8 cellular contexts compared by ENCODE assay signal in the genomic region with DNA sequence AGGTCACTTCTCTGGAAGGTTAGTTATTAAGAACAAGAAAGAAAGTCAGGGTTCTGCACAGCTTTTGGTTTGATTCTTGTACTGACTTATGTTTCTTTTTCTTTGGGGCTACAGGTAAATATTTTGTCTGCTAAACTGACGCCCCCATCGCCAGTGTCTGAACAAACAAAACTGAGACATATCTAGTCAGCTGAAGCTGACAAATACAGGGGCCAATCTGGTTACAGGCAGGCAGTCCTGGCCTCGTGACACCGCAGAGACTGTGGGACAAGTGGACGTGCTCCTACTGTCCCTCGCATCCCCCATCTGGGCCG. TPM values are rescaled to one million over a fixed set of nuclear protein-coding genes. Genes with fewer than 3 reads are reported as not detected.
DNase-seq lines count a peak whose midpoint lies in the region; ATAC-seq, FAIRE-seq and TF ChIP-seq lines count a peak whose summit lies in the region.

No MANE protein-coding gene starts in this region.

- H3K9me3 ChIP-seq in left ventricle myocardium inferior (replicated peaks): no peaks in the 10 kb centered on the region
- H3K9me3 ChIP-seq in aorta (ENCODE audit: control insufficient read depth, low read length): no peaks in the 10 kb centered on the region

- FAIRE-seq in bronchial epithelial cell (lab: Jason Lieb, UNC): no peak

- DNase-seq in left ventricle myocardium inferior (no peak), left ventricle myocardium superior (no peak), bronchial epithelial cell (ENCODE audit: low read depth) (no peak), midbrain (lab: John Stamatoyannopoulos, UW) (peak; percentile 54), aorta (no peak), NCI-H146 treated with DMSO at 0.1 percent for 48 hours (lab: John Stamatoyannopoulos, UW; ENCODE audit: unreplicated experiment) (no peak), NCI-H748 (lab: John Stamatoyannopoulos, UW; ENCODE audit: unreplicated experiment) (no peak), NCI-H2227 treated with DMSO at 0.1 percent for 48 hours (lab: John Stamatoyannopoulos, UW) (no peak)

- intact Hi-C loops in left ventricle myocardium inferior (cut with micrococcal nuclease) (no loop called here), left ventricle myocardium superior (cut with micrococcal nuclease) (no loop called here), aorta (cut with DNase I) (loop anchor here (5.0 to 10.0 kb wide), 3 partner anchors 55 to 140 kb away; a partner anchor contains a TSS)

- H3K27me3 ChIP-seq in left ventricle myocardium inferior (ENCODE audit: low read depth): no peaks in the 10 kb centered on the region
- no peaks in the 10 kb centered on the region for H3K27me3 ChIP-seq in bronchial epithelial cell (ENCODE audit: control insufficient read depth, insufficient read depth, low read length)
- no peaks in the 10 kb centered on the region for H3K27me3 ChIP-seq in aorta (ENCODE audit: control insufficient read depth in 1 of 2, insufficient read depth in 2 of 2, low read length in 1 of 2)

- H3K36me3 ChIP-seq in left ventricle myocardium inferior (peaks cover 9% of the 10 kb centered on the region), bronchial epithelial cell (ENCODE audit: control insufficient read depth, insufficient read depth, low read length) (no peaks in the 10 kb centered on the region), aorta (ENCODE audit: control insufficient read depth in 1 of 2, insufficient read depth in 2 of 2, low read length in 1 of 2) (no peaks in the 10 kb centered on the region)

- TF ChIP-seq CTCF in left ventricle myocardium inferior (IDR thresholded peaks at IDR 0.05; ENCODE audit: borderline replicate concordance) (no peak), bronchial epithelial cell (IDR thresholded peaks at IDR 0.05; ENCODE audit: insufficient read depth, low read length, severe bottlenecking) (no peak)

- WGBS in aorta, 2 donors: 2% methylated on average over 7 of the region's 7 CpGs

- peaks cover 38% of the 10 kb centered on the region for H3K4me1 ChIP-seq in left ventricle myocardium inferior
- peaks cover 0 to under 1% of the 10 kb centered on the region in 2 donors for H3K4me1 ChIP-seq in aorta (ENCODE audit: control insufficient read depth in 1 of 2, insufficient read depth in 2 of 2, low read length in 2 of 2)

- H3K4me3 ChIP-seq in left ventricle myocardium inferior (peak overlapping the region; percentile 81), bronchial epithelial cell (ENCODE audit: low read depth, low read length) (peak overlapping the region; percentile 67), aorta (ENCODE audit: low read length in 2 of 2) (peak overlapping the region; percentile 6 to 37)

- ATAC-seq in left ventricle myocardium superior: no peak
- ATAC-seq in aorta (ENCODE audit: low FRiP score): no peak

- H3K27ac ChIP-seq in left ventricle myocardium inferior (replicated peaks) (peak overlapping the region; percentile 96), aorta (ENCODE audit: low read depth in 1 of 2, low read length in 2 of 2) (peak overlapping the region in 1 of 2 donors; percentile 55)

RNA-seq across cellular contexts. Expression of a gene that starts 4.6 kb away (rescaled TPM):
- total RNA-seq in left ventricle myocardium inferior (901 TPM), left ventricle myocardium superior (1,099 TPM), bronchial epithelial cell (532 and 659 TPM in 2 replicates), aorta (1,000 to 10,000 TPM; 1,300 to 1,335 TPM)
- polyA plus RNA-seq in aorta: 1,000 to 10,000 TPM; 1,102 to 1,500 TPM

RNA-seq across cellular contexts. Expression of a gene that starts 24.4 kb away (rescaled TPM):
- 3.6 TPM for total RNA-seq in left ventricle myocardium inferior
- 4.3 TPM for total RNA-seq in left ventricle myocardium superior
- 5.3 and 5.6 TPM in 2 replicates for total RNA-seq in bronchial epithelial cell
- total RNA-seq in aorta: 1 to 10 TPM; 4.0 to 7.1 TPM
- 1 to 10 TPM in 1 of 2 donors, under 1 TPM in 1; 0.50 to 2.6 TPM for polyA plus RNA-seq in aorta

RNA-seq across cellular contexts. Expression of a gene that starts 53.3 kb away (rescaled TPM):
- total RNA-seq in left ventricle myocardium inferior (2.3 TPM), left ventricle myocardium superior (1.7 TPM), bronchial epithelial cell (0.38 and 0.53 TPM in 2 replicates), aorta (1 to 10 TPM; 4.7 to 5.1 TPM)
- polyA plus RNA-seq in aorta: 10 to 100 TPM in 1 of 2 donors, 1 to 10 TPM in 1; 3.7 to 12.3 TPM

Comparison
In these comparisons a context has a peak if more than half of its experiments do, and no peak if none do; other contexts are left out.
1. H3K4me3 ChIP-seq: peak in every context shown above with its lines; median percentile 81 in left ventricle myocardium inferior; 67 in bronchial epithelial cell; 22 in aorta.
2. intact Hi-C loops: an anchor here in aorta (5.0 to 10.0 kb wide); none called in left ventricle myocardium inferior and left ventricle myocardium superior.